In the genomic region with DNA sequence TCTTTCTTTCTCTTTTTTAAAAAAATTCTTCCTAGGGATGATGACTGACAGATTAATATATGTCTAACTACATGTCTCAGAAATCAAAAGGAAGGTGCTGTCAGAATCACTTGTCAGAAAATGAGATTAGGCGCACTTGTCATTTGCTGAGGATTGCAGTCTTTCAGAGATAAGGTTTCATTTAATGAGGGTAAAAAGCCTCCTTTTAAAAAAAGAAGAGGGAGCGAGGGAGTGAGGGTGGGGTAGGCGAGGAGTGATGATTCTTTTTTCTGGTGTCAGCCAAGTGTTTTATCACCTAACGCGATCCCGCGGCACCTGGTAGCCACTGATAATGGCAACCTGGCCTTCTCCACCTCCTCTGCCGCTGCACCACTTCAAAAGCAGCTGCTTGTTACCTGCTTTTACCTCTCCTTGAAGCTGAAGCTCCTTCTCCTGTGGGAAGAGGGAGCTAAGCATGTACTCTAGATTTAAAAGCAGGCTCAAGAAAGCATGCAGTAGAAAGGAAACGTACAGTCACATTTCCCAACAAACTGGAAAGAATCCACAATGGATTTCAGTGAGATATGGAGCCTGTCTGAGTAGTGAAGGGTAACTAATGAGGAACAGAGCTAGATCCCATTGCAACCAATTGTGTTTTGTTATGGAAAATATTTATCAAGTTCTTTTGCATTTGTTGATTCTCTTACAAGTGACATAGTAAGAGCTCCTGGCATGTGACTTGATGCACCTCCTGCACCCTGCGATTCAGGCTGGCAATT, we compare ENCODE assay signal across 22 cellular contexts.
DNase-seq lines count a peak whose midpoint lies in the region; ATAC-seq, FAIRE-seq and TF ChIP-seq lines count a peak whose summit lies in the region.
"Had no signal": no experiment of that assay in that cellular context is flagged by ENCODE, and none has a peak within 500 bp of the region (broad histone marks: within the 10 kb centered on the region; RNA-seq: fewer than 3 reads in every experiment).

No MANE protein-coding gene starts in this region.

- H3K4me1 ChIP-seq in K562 (replicated peaks in 1 of 2; ENCODE audit: control insufficient read depth in 2 of 2, insufficient read depth in 2 of 2, low read length in 2 of 2), result no peaks in the 10 kb centered on the region

- no peaks in the 10 kb centered on the region for H3K9me3 ChIP-seq in K562 (replicated peaks; ENCODE audit: control insufficient read depth, insufficient read depth, low read depth, low read length)
- H3K9me3 ChIP-seq: mucosa of descending colon had no signal

- H3K4me2 ChIP-seq in K562 (ENCODE audit: insufficient read depth, low read length), result no peak overlapping the region
- H3K4me2 ChIP-seq: PC-9 had no signal

- no TSS peak for BruUV-seq in K562 (replicated peaks; lab: Mats Ljungman, UMichigan)

- under 1% methylated on average over 10 of the region's 10 CpGs for WGBS in K562 (ENCODE audit: insufficient coverage, low coverage, missing lambda C conversion rate)

- TF ChIP-seq EP300 in K562 (IDR thresholded peaks at IDR 0.05; ENCODE audit: low read length), result no peak

- TF ChIP-seq CTCF in AG10803 (conservative IDR thresholded peaks at IDR 0.05; ENCODE audit: low read length) (no peak), K562 (IDR thresholded peaks at IDR 0.05 in 2 of 3, conservative IDR thresholded peaks at IDR 0.05 in 1 of 3; ENCODE audit: insufficient read depth in 2 of 3, low read depth in 1 of 3, low read length in 3 of 3) (no peak), natural killer cell (IDR thresholded peaks at IDR 0.05) (no peak), coronary artery (IDR thresholded peaks at IDR 0.05) (no peak)

- H3K27ac ChIP-seq in K562 (ENCODE audit: extremely low read depth, low read depth, low read length) (no peak overlapping the region), coronary artery (no peak overlapping the region)
- H3K27ac ChIP-seq: C4-2B, PC-9 had no signal

- H3K36me3 Mint-ChIP-seq in natural killer cell, result no peaks in the 10 kb centered on the region
- H3K36me3 Mint-ChIP-seq: activated naive CD4-positive, alpha-beta T cell treated with anti-CD3 and anti-CD28 coated beads, Interleukin-2, amount 10 ng/mL, durations not matched to agents 7 days and 5 days had no signal

- POLR2A ChIA-PET in K562 (lab: Yijun Ruan, JAX), result interaction anchor here (0.6 to 1.0 kb wide), 3 partner anchors 12 to 71 kb away, joined by 3 read pairs; no protein-coding TSS in a partner anchor

- H3K4me3 Mint-ChIP-seq in natural killer cell, result no peak overlapping the region
- H3K4me3 Mint-ChIP-seq: activated CD4-positive, alpha-beta T cell treated with anti-CD3 and anti-CD28 coated beads for 36 hours; activated naive CD4-positive, alpha-beta T cell treated with anti-CD3 and anti-CD28 coated beads, Interleukin-2, amount 10 ng/mL, durations not matched to agents 7 days and 5 days had no signal

- peaks cover 57 to 68% of the 10 kb centered on the region in 2 donors for H3K4me1 Mint-ChIP-seq in natural killer cell

- no peak overlapping the region for H3K27ac Mint-ChIP-seq in natural killer cell
- H3K27ac Mint-ChIP-seq: activated CD4-positive, alpha-beta T cell treated with anti-CD3 and anti-CD28 coated beads for 36 hours; activated naive CD4-positive, alpha-beta T cell treated with anti-CD3 and anti-CD28 coated beads, Interleukin-2, amount 10 ng/mL, durations not matched to agents 7 days and 5 days had no signal

- FAIRE-seq in K562 (lab: Jason Lieb, UNC), result no peak
- FAIRE-seq: frontal cortex had no signal

- TF ChIP-seq POLR2A in K562 (conservative IDR thresholded peaks at IDR 0.05), result no peak

- DNase-seq in AG10803 (ENCODE audit: low read depth) (peak; percentile 54), NCI-H1417 (lab: John Stamatoyannopoulos, UW) (peak; percentile 35 to 94 (median 75)), NCI-H2227 treated with DMSO at 0.1 percent for 48 hours (lab: John Stamatoyannopoulos, UW) (peak; percentile 77), K562 (ENCODE audit: extremely low read depth in 1 of 4, low spot score in 3 of 4) (no peak), natural killer cell (no peak), D341Med (ENCODE audit: low spot score) (no peak), coronary artery (ENCODE audit: low spot score) (no peak), SW480 (ENCODE audit: low spot score) (no peak)
- DNase-seq: activated CD4-positive, alpha-beta T cell treated with anti-CD3 and anti-CD28 coated beads for 36 hours; activated naive CD4-positive, alpha-beta T cell treated with anti-CD3 and anti-CD28 coated beads, Interleukin-2, amount 10 ng/mL, durations not matched to agents 7 days and 5 days; activated T-cell treated with anti-CD3 and anti-CD28 coated beads, Interleukin-2, amount 50 U/mL, for 48 hours; cerebellar nuclear complex; GOT3; hypothalamus; mucosa of descending colon; NCI-H1930; NCI-H774; PC-9; SHP77; T-helper 1 cell had no signal

- peaks cover 3 to 15% of the 10 kb centered on the region in 2 experiments; a peak in 4 of 5 replicates for H3K27me3 ChIP-seq in K562 (ENCODE audit: control insufficient read depth in 2 of 2, insufficient read depth in 2 of 2, low read length in 2 of 2)

- intact Hi-C loops in K562 (cut with micrococcal nuclease) (no loop called here), natural killer cell (cut with micrococcal nuclease) (no loop called here)

- no peaks in the 10 kb centered on the region for H3K9me1 ChIP-seq in K562 (ENCODE audit: control insufficient read depth, insufficient read depth, low read length)

- no peaks in the 10 kb centered on the region for H3K79me2 ChIP-seq in K562 (ENCODE audit: control insufficient read depth, insufficient read depth, low read length)

- H3K4me3 ChIP-seq in AG10803 (ENCODE audit: low read length) (no peak overlapping the region), K562 (no peak overlapping the region), coronary artery (no peak overlapping the region)
- H3K4me3 ChIP-seq: mucosa of descending colon, PC-9 had no signal

- no peaks in the 10 kb centered on the region; the same call in 1 of the 2 replicates for H4K20me1 ChIP-seq in K562 (replicated peaks; ENCODE audit: control insufficient read depth, insufficient read depth, low read length)

- no peaks in the 10 kb centered on the region for H3K9me3 Mint-ChIP-seq in natural killer cell

- H3K36me3 ChIP-seq in K562 (ENCODE audit: control insufficient read depth, insufficient read depth, low read length), result no peaks in the 10 kb centered on the region

- no peaks in the 10 kb centered on the region for H3K27me3 Mint-ChIP-seq in natural killer cell (ENCODE audit: low read depth in 2 of 2)
- H3K27me3 Mint-ChIP-seq: activated naive CD4-positive, alpha-beta T cell treated with anti-CD3 and anti-CD28 coated beads, Interleukin-2, amount 10 ng/mL, durations not matched to agents 7 days and 5 days had no signal

- no peak for TF ChIP-seq RAD21 in K562 (CRISPR knock-in tag; conservative IDR thresholded peaks at IDR 0.05 in 1 of 2, IDR thresholded peaks at IDR 0.05 in 1 of 2)

- no peak overlapping the region for H2AFZ ChIP-seq in K562 (ENCODE audit: low read depth, low read length)
- H2AFZ ChIP-seq: PC-9 had no signal

- CTCF ChIA-PET in K562 (lab: Yijun Ruan, JAX; ENCODE audit: low intra/inter-chr PET ratio), result no interaction called here

- in situ Hi-C loops in K562 (cut with MboI), result no loop called here

- ATAC-seq in K562 (no peak), natural killer cell (no peak)
- ATAC-seq: activated CD4-positive, alpha-beta T cell treated with anti-CD3 and anti-CD28 coated beads for 36 hours; mucosa of descending colon had no signal

- H3K9ac ChIP-seq in K562 (ENCODE audit: insufficient read depth in 1 of 2, low read depth in 2 of 2, low read length in 2 of 2), result no peak overlapping the region

TF ChIP-seq in K562, 482 proteins besides CTCF, POLR2A, EP300 and RAD21:
- TF ChIP-seq MEIS2 (IDR thresholded peaks at IDR 0.05; ENCODE audit: partially characterized antibody) (peak; percentile 42), ZBTB1 (CRISPR knock-in tag; IDR thresholded peaks at IDR 0.05; ENCODE audit: borderline replicate concordance, low read depth) (no peak)

Comparison
In these comparisons a context has a peak if more than half of its experiments do, and no peak if none do; other contexts are left out.
1. DNase-seq: peak in AG10803 (single experiment), NCI-H1417 (3 of 3) and NCI-H2227 treated with DMSO at 0.1 percent for 48 hours (single experiment); none in K562 (0 of 4), natural killer cell (single experiment), D341Med (single experiment), coronary artery (single experiment) and SW480 (single experiment).